In the genomic region with DNA sequence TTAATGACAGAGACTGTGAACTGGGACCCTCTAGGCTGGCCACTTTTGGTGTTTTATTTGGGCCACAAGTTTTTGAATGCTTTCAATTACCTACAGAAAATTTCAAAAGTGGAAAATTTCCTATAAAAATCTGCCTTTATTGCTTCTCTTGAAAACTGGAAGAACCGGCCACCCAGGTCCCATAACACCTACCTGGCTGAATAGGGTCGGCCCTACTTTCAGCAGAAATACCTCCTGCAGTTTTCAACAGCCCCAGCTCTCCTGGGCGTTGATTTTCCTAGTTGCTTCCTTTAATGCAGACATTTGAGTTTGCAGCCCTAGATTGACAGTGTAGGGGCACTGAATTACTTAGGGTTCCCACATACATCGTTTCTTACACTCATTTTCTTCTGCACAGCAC, we compare ENCODE assay signal across 8 cellular contexts. TPM values are rescaled to one million over a fixed set of nuclear protein-coding genes. Genes with fewer than 3 reads are reported as not detected.
DNase-seq lines count a peak whose midpoint lies in the region; ATAC-seq and TF ChIP-seq lines count a peak whose summit lies in the region.

No MANE protein-coding gene starts in this region.

- H3K4me1 ChIP-seq in OCI-LY3 (ENCODE audit: low read length) = peaks cover 7% of the 10 kb centered on the region
- H3K4me1 ChIP-seq in endodermal cell (ENCODE audit: control insufficient read depth, insufficient read depth, low read length) = no peaks in the 10 kb centered on the region
- peaks cover 0 to 4% of the 10 kb centered on the region in 2 experiments for H3K4me1 ChIP-seq in trophoblast cell (ENCODE audit: control insufficient read depth in 1 of 2, insufficient read depth in 2 of 2, low read length in 2 of 2)
- peaks cover 12% of the 10 kb centered on the region for H3K4me1 ChIP-seq in suprapubic skin

- H4K12ac ChIP-seq in trophoblast cell (ENCODE audit: low read depth, low read length) = no peak overlapping the region

- 91 to 100% methylated on average over 2 to 4 of the region's 4 CpGs for WGBS in endodermal cell (ENCODE audit: insufficient coverage in 1 of 2, insufficient read length in 1 of 2), 2 experiments
- no CpG with 5 or more reads among the region's 4 CpGs for WGBS in trophoblast cell (ENCODE audit: extremely low coverage, insufficient coverage, insufficient read length)
- 64% methylated on average over 4 of the region's 4 CpGs for WGBS in suprapubic skin

- H3K23ac ChIP-seq in trophoblast cell (ENCODE audit: low read length) = no peak overlapping the region

- peaks cover 21% of the 10 kb centered on the region for H3K27me3 Mint-ChIP-seq in endodermal cell (ENCODE audit: insufficient read depth)

- no peaks in the 10 kb centered on the region for H4K20me1 ChIP-seq in OCI-LY3 (ENCODE audit: insufficient read depth, low read length)

- H3K4me3 ChIP-seq in GM08714 (ENCODE audit: low read length) = peak overlapping the region; percentile 23; the same call in 1 of the 2 replicates
- peak overlapping the region; percentile 90 for H3K4me3 ChIP-seq in OCI-LY3 (ENCODE audit: low read length)
- peak overlapping the region; percentile 85 for H3K4me3 ChIP-seq in endodermal cell (ENCODE audit: low read length)
- no peak overlapping the region for H3K4me3 ChIP-seq in trophoblast cell (ENCODE audit: low read depth, low read length)
- no peak overlapping the region for H3K4me3 ChIP-seq in suprapubic skin

- peaks cover 16% of the 10 kb centered on the region for H3K36me3 ChIP-seq in OCI-LY3 (replicated peaks; ENCODE audit: low read depth, low read length)
- peaks cover 21% of the 10 kb centered on the region for H3K36me3 ChIP-seq in endodermal cell (ENCODE audit: control insufficient read depth, insufficient read depth, low read length)
- H3K36me3 ChIP-seq in trophoblast cell (ENCODE audit: control insufficient read depth in 1 of 2, insufficient read depth in 2 of 2, low read length in 2 of 2) = peaks cover 1 to 3% of the 10 kb centered on the region in 2 experiments
- H3K36me3 ChIP-seq in suprapubic skin = peaks cover 11% of the 10 kb centered on the region

- H3K9me3 Mint-ChIP-seq in endodermal cell = no peaks in the 10 kb centered on the region

- peaks cover 23% of the 10 kb centered on the region for H3K79me2 ChIP-seq in OCI-LY3 (ENCODE audit: low read length)
- peaks cover 4% of the 10 kb centered on the region for H3K79me2 ChIP-seq in trophoblast cell (ENCODE audit: control insufficient read depth, insufficient read depth, low read length, poor library complexity)

- H3K4me3 Mint-ChIP-seq in endodermal cell = peak overlapping the region; percentile 90

- H3K9me3 ChIP-seq in OCI-LY3 (ENCODE audit: insufficient read depth, low read length) (no peaks in the 10 kb centered on the region), endodermal cell (ENCODE audit: control insufficient read depth, low read length) (no peaks in the 10 kb centered on the region), trophoblast cell (ENCODE audit: insufficient read depth, low read depth, low read length) (no peaks in the 10 kb centered on the region), suprapubic skin (no peaks in the 10 kb centered on the region)

- no peak overlapping the region for H3K27ac Mint-ChIP-seq in endodermal cell

- no peak overlapping the region for H3K4ac ChIP-seq in trophoblast cell (ENCODE audit: low read depth, low read length)

- no peak overlapping the region for H3K14ac ChIP-seq in trophoblast cell (ENCODE audit: low read length)

- no peak overlapping the region for H2BK12ac ChIP-seq in trophoblast cell (ENCODE audit: low read length)

- no peak for TF ChIP-seq POLR2A in suprapubic skin (IDR thresholded peaks at IDR 0.05)

- H2AK5ac ChIP-seq in trophoblast cell (ENCODE audit: low read length) = no peak overlapping the region

- no peak overlapping the region for H3K18ac ChIP-seq in trophoblast cell (ENCODE audit: low read length)

- no peak for ATAC-seq in GM19452 (IDR thresholded peaks at IDR 0.05; ENCODE audit: unreplicated experiment)
- ATAC-seq in GM18868 (IDR thresholded peaks at IDR 0.05; ENCODE audit: unreplicated experiment) = no peak

- H4K8ac ChIP-seq in trophoblast cell (ENCODE audit: low read depth, low read length) = no peak overlapping the region

- no peak for DNase-seq in endodermal cell
- DNase-seq in trophoblast cell = peak; percentile 53 to 78
- no peak for DNase-seq in inferior parietal cortex (ENCODE audit: extremely low spot score)
- no peak for DNase-seq in suprapubic skin (ENCODE audit: low spot score in 2 of 2)

- no peak overlapping the region for H2BK5ac ChIP-seq in trophoblast cell (ENCODE audit: low read depth, low read length, poor library complexity)

- no peak overlapping the region for H4K91ac ChIP-seq in trophoblast cell (ENCODE audit: low read depth, low read length)

- H3K9ac ChIP-seq in OCI-LY3 (ENCODE audit: low read length) = 0 out of 2 replicates have a peak overlapping the region, but pooled peaks have one; percentile 18
- H3K9ac ChIP-seq in endodermal cell (ENCODE audit: extremely low read depth, low read length, poor library complexity, severe bottlenecking) = no peak overlapping the region
- H3K9ac ChIP-seq in trophoblast cell (ENCODE audit: low read length) = no peak overlapping the region

- TF ChIP-seq EP300 in suprapubic skin (IDR thresholded peaks at IDR 0.05) = no peak

- H3K27ac ChIP-seq in OCI-LY3 (ENCODE audit: low read length) (no peak overlapping the region), endodermal cell (ENCODE audit: low read depth, low read length) (no peak overlapping the region), trophoblast cell (ENCODE audit: low read depth, low read length) (no peak overlapping the region), suprapubic skin (no peak overlapping the region)

- H3K36me3 Mint-ChIP-seq in endodermal cell (ENCODE audit: low read depth) = peaks cover 17% of the 10 kb centered on the region

- peak overlapping the region; percentile 99 for H2AFZ ChIP-seq in OCI-LY3 (ENCODE audit: low read depth, low read length)
- H2AFZ ChIP-seq in trophoblast cell (ENCODE audit: insufficient read depth, low read length, poor library complexity) = peak overlapping the region; percentile 79

- H2BK120ac ChIP-seq in trophoblast cell (ENCODE audit: insufficient read depth, low read length, poor library complexity) = no peak overlapping the region

- H3K4me1 Mint-ChIP-seq in endodermal cell = peaks cover 8% of the 10 kb centered on the region

- no peaks in the 10 kb centered on the region for H3K79me1 ChIP-seq in trophoblast cell (ENCODE audit: low read length)

- peak overlapping the region; percentile 65 for H3K4me2 ChIP-seq in OCI-LY3 (ENCODE audit: low read length)
- H3K4me2 ChIP-seq in trophoblast cell (ENCODE audit: low read length) = peak overlapping the region; percentile 82

- H3K27me3 ChIP-seq in OCI-LY3 (ENCODE audit: low read depth, low read length) = no peaks in the 10 kb centered on the region
- H3K27me3 ChIP-seq in endodermal cell (ENCODE audit: control insufficient read depth, insufficient read depth, low read length, poor library complexity, severe bottlenecking) = peaks cover 29% of the 10 kb centered on the region
- no peaks in the 10 kb centered on the region for H3K27me3 ChIP-seq in trophoblast cell (ENCODE audit: insufficient read depth, low read length)
- no peaks in the 10 kb centered on the region for H3K27me3 ChIP-seq in suprapubic skin

- TF ChIP-seq CTCF in OCI-LY3 (IDR thresholded peaks at IDR 0.05; ENCODE audit: low read depth, low read length) (no peak), endodermal cell (conservative IDR thresholded peaks at IDR 0.05) (no peak), suprapubic skin (IDR thresholded peaks at IDR 0.05) (no peak)

RNA-seq across cellular contexts. Expression of gene SRPRB, which starts 0.7 kb away (rescaled TPM):
- total RNA-seq in endodermal cell (10 to 100 TPM; 26.1 to 33.6 TPM), suprapubic skin (10 to 100 TPM; 21.1 to 36.5 (median 23.8) TPM)
- 29.0 TPM for polyA plus RNA-seq in endodermal cell (2013, experiment 1 of 2)
- polyA plus RNA-seq in endodermal cell (2013, experiment 2 of 2) = 27.4 TPM
- polyA plus RNA-seq in trophoblast cell (2013) = 38.7 and 40.6 TPM in 2 replicates

RNA-seq across cellular contexts. Expression of gene TF, which starts 58.7 kb away (rescaled TPM):
- total RNA-seq in endodermal cell (1 to 10 TPM in 1 of 2 donors, under 1 TPM in 1; 0.40 to 3.0 TPM), suprapubic skin (10 to 100 TPM in 2 of 4 donors, 1 to 10 TPM in 2; 4.8 to 16.5 (median 8.7) TPM)
- polyA plus RNA-seq in endodermal cell (2013, experiment 1 of 2) = 1.1 TPM
- polyA plus RNA-seq in endodermal cell (2013, experiment 2 of 2) = 0.66 TPM
- 0.32 and 0.34 TPM in 2 replicates for polyA plus RNA-seq in trophoblast cell (2013)

Comparison
In these comparisons a context has a peak if more than half of its experiments do, and no peak if none do; other contexts are left out.
1. H3K4me3 ChIP-seq: peak in GM08714 (single experiment), OCI-LY3 (single experiment) and endodermal cell (single experiment); none in trophoblast cell (single experiment) and suprapubic skin (single experiment).
2. DNase-seq: peak in trophoblast cell (2 of 2); none in endodermal cell (single experiment), inferior parietal cortex (single experiment) and suprapubic skin (0 of 2).